In genomic region chr22:36221799-36222751, GRCh38 we compare ENCODE assay signal across 1 cellular context.
A peak's percentile ranks its signal among the peaks of the same experiment; 100 is the strongest.
TF ChIP-seq lines count a peak whose summit lies in the region.

No MANE protein-coding gene starts in this region.

TF ChIP-seq in HepG2, 621 proteins besides CTCF, POLR2A, EP300 and RAD21:
- TF ChIP-seq, protein P1, sequence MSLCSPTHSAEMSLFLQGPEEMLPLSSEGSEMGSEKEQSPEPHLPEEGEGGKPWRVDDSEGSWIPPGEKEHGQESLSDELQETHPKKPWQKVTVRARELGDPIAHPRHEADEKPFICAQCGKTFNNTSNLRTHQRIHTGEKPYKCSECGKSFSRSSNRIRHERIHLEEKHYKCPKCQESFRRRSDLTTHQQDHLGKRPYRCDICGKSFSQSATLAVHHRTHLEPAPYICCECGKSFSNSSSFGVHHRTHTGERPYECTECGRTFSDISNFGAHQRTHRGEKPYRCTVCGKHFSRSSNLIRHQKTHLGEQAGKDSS (CRISPR knock-in tag; IDR thresholded peaks at IDR 0.05; ENCODE audit: borderline replicate concordance, low read depth), result peak; percentile 61; the same call in 1 of the 2 replicates
- no peak for TF ChIP-seq ZFP36 (IDR thresholded peaks at IDR 0.05; ENCODE audit: borderline replicate concordance, low read depth, low read length, partially characterized antibody)
- TF ChIP-seq, protein P2, sequence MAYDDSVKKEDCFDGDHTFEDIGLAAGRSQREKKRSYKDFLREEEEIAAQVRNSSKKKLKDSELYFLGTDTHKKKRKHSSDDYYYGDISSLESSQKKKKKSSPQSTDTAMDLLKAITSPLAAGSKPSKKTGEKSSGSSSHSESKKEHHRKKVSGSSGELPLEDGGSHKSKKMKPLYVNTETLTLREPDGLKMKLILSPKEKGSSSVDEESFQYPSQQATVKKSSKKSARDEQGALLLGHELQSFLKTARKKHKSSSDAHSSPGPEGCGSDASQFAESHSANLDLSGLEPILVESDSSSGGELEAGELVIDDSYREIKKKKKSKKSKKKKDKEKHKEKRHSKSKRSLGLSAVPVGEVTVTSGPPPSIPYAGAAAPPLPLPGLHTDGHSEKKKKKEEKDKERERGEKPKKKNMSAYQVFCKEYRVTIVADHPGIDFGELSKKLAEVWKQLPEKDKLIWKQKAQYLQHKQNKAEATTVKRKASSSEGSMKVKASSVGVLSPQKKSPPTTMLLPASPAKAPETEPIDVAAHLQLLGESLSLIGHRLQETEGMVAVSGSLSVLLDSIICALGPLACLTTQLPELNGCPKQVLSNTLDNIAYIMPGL (CRISPR knock-in tag; IDR thresholded peaks at IDR 0.05; ENCODE audit: borderline replicate concordance in 1 of 2, low read depth in 1 of 2), result peak in 1 of 2 experiments; percentile 48; a peak in 1 of 4 replicates
- peak; percentile 84 for TF ChIP-seq SMC3 (IDR thresholded peaks at IDR 0.05; ENCODE audit: low read length)
- TF ChIP-seq ERF (CRISPR knock-in tag; IDR thresholded peaks at IDR 0.05), result 0 out of 2 replicates have a peak, but pooled peaks have one; percentile 13
- TF ChIP-seq ZNF512 (CRISPR knock-in tag; IDR thresholded peaks at IDR 0.05), result no peak
- TF ChIP-seq, protein P3, sequence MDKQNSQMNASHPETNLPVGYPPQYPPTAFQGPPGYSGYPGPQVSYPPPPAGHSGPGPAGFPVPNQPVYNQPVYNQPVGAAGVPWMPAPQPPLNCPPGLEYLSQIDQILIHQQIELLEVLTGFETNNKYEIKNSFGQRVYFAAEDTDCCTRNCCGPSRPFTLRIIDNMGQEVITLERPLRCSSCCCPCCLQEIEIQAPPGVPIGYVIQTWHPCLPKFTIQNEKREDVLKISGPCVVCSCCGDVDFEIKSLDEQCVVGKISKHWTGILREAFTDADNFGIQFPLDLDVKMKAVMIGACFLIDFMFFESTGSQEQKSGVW (CRISPR knock-in tag; IDR thresholded peaks at IDR 0.05; ENCODE audit: borderline replicate concordance), result no peak
- TF ChIP-seq ZSCAN12 (CRISPR knock-in tag; IDR thresholded peaks at IDR 0.05), result no peak
- TF ChIP-seq STAG1 (CRISPR knock-in tag; IDR thresholded peaks at IDR 0.05), result peak; percentile 74
- TF ChIP-seq TARDBP (CRISPR knock-in tag; IDR thresholded peaks at IDR 0.05), result 0 out of 2 replicates have a peak, but pooled peaks have one; percentile 43
- TF ChIP-seq XRCC5 (optimal IDR thresholded peaks at IDR 0.05; ENCODE audit: low read length), result peak; percentile 86
- TF ChIP-seq SOX6 (IDR thresholded peaks at IDR 0.05), result no peak
- 0 out of 2 replicates have a peak, but pooled peaks have one; percentile 14 for TF ChIP-seq SOX6 (CRISPR knock-in tag; IDR thresholded peaks at IDR 0.05)
- TF ChIP-seq, protein P4, sequence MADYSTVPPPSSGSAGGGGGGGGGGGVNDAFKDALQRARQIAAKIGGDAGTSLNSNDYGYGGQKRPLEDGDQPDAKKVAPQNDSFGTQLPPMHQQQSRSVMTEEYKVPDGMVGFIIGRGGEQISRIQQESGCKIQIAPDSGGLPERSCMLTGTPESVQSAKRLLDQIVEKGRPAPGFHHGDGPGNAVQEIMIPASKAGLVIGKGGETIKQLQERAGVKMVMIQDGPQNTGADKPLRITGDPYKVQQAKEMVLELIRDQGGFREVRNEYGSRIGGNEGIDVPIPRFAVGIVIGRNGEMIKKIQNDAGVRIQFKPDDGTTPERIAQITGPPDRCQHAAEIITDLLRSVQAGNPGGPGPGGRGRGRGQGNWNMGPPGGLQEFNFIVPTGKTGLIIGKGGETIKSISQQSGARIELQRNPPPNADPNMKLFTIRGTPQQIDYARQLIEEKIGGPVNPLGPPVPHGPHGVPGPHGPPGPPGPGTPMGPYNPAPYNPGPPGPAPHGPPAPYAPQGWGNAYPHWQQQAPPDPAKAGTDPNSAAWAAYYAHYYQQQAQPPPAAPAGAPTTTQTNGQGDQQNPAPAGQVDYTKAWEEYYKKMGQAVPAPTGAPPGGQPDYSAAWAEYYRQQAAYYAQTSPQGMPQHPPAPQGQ (CRISPR knock-in tag; IDR thresholded peaks at IDR 0.05; ENCODE audit: borderline replicate concordance), result 0 out of 2 replicates have a peak, but pooled peaks have one; percentile 65
- peak; percentile 99 for TF ChIP-seq PATZ1 (CRISPR knock-in tag; IDR thresholded peaks at IDR 0.05)
- TF ChIP-seq, protein P5, sequence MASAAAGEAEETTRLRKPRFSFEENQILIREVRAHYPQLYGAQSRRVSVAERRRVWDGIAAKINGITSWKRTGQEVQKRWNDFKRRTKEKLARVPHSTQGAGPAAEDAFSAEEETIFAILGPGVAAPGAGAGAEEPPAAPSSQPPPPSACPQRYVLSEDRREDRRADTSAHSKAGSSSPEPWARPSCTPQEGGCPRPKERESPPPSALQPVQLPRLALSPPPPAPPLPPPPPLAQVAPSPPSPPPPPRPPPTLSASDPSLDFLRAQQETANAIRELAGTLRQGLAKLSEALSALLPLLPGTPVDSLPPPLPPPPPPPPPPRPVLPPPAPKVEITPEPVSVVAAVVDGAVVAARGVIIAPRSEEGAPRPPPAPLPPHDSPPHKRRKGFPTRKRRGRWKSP (CRISPR knock-in tag; IDR thresholded peaks at IDR 0.05), result no peak
- no peak for TF ChIP-seq IRX3 (CRISPR knock-in tag; IDR thresholded peaks at IDR 0.05; ENCODE audit: borderline replicate concordance, low read depth)
- TF ChIP-seq PRDM15 (CRISPR knock-in tag; IDR thresholded peaks at IDR 0.05), result peak; percentile 53; the same call in 1 of the 2 replicates
- peak; percentile 22; the same call in 1 of the 2 replicates for TF ChIP-seq HINFP (CRISPR knock-in tag; IDR thresholded peaks at IDR 0.05; ENCODE audit: low read depth)
- TF ChIP-seq SALL1 (CRISPR knock-in tag; IDR thresholded peaks at IDR 0.05), result 0 out of 2 replicates have a peak, but pooled peaks have one; percentile 11
- TF ChIP-seq ATF2 (CRISPR knock-in tag; IDR thresholded peaks at IDR 0.05), result no peak
- TF ChIP-seq KDM2A (CRISPR knock-in tag; IDR thresholded peaks at IDR 0.05; ENCODE audit: borderline replicate concordance, low read depth), result peak; percentile 32; the same call in 1 of the 2 replicates
- peak; percentile 91 for TF ChIP-seq TEAD3 (CRISPR knock-in tag; optimal IDR thresholded peaks at IDR 0.05; ENCODE audit: borderline replicate concordance)
- no peak for TF ChIP-seq ZNF7 (CRISPR knock-in tag; IDR thresholded peaks at IDR 0.05)
